In the genomic region with DNA sequence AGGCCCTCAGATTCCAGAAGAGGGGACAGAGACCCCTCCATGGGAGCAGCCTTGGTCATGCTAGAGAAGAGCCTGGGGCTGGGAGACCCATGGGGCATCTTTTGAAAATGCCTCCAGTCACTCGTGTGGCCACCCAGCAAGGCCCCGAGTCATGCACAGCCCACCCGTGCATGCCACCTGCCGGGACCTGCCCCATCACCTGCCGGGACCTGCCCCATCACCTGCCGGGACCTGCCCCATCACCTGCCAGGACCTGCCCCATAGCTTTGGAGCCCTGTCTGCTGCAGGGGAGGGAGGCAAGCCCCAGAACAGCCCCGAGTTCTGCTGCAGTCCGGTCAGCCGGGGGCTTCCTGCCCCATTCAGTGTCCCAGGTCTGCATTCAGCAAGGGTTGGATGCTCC, we compare ENCODE assay signal across 18 cellular contexts. TPM values are rescaled to one million over a fixed set of nuclear protein-coding genes. Genes with fewer than 3 reads are reported as not detected.
DNase-seq lines count a peak whose midpoint lies in the region; ATAC-seq and TF ChIP-seq lines count a peak whose summit lies in the region.
"Had no signal": no experiment of that assay in that cellular context is flagged by ENCODE, and none has a peak within 500 bp of the region (broad histone marks: within the 10 kb centered on the region; RNA-seq: fewer than 3 reads in every experiment).

No MANE protein-coding gene starts in this region.

- H3K27me3 Mint-ChIP-seq in immature natural killer cell (ENCODE audit: low read depth in 3 of 3) (peaks cover 0 to 5% (median 4%) of the 10 kb centered on the region in 3 donors), endothelial cell (ENCODE audit: unreplicated experiment) (peaks cover 7% of the 10 kb centered on the region)

- ATAC-seq in stimulated activated effector memory CD8-positive, alpha-beta T cell treated with anti-CD3 and anti-CD28 coated beads, Interleukin-12 subunit alpha, Interleukin-12 subunit beta, amount 100 ng/mL, for 72 hours, result no peak
- ATAC-seq: T-cell had no signal

- H3K4me3 Mint-ChIP-seq in immature natural killer cell (peak overlapping the region; percentile 27 to 87 (median 69)), endothelial cell (ENCODE audit: unreplicated experiment) (no peak overlapping the region)
- H3K4me3 Mint-ChIP-seq in stimulated activated effector memory CD8-positive, alpha-beta T cell treated with anti-CD3 and anti-CD28 coated beads, Interleukin-12 subunit alpha, Interleukin-12 subunit beta, amount 100 ng/mL, for 72 hours, result peak overlapping the region; percentile 87

- no peaks in the 10 kb centered on the region for H3K36me3 Mint-ChIP-seq in immature natural killer cell
- H3K36me3 Mint-ChIP-seq in stimulated activated effector memory CD8-positive, alpha-beta T cell treated with anti-CD3 and anti-CD28 coated beads, Interleukin-12 subunit alpha, Interleukin-12 subunit beta, amount 100 ng/mL, for 72 hours, result no peaks in the 10 kb centered on the region
- H3K36me3 Mint-ChIP-seq in endothelial cell (ENCODE audit: low read depth, unreplicated experiment), result no peaks in the 10 kb centered on the region
- H3K36me3 Mint-ChIP-seq: T-cell had no signal

- no peaks in the 10 kb centered on the region for H3K27me3 ChIP-seq in DOHH2 (ENCODE audit: control insufficient read depth, low read length)
- H3K27me3 ChIP-seq: Peyer's patch had no signal

- H3K4me3 ChIP-seq in DOHH2 (ENCODE audit: low read length) (peak overlapping the region; percentile 70), NB4 (ENCODE audit: low read depth, low read length) (peak overlapping the region; percentile 84)
- H3K4me3 ChIP-seq: GM12878, GM23248, Peyer's patch, SK-N-MC had no signal

- no peaks in the 10 kb centered on the region for H3K9me3 ChIP-seq in DOHH2 (ENCODE audit: control insufficient read depth, insufficient read depth, low read length)
- H3K9me3 ChIP-seq: Peyer's patch had no signal

- no peak for TF ChIP-seq CTCF in DOHH2 (IDR thresholded peaks at IDR 0.05; ENCODE audit: low read depth, low read length, poor library complexity, severe bottlenecking)
- no peak for TF ChIP-seq CTCF in NB4 (IDR thresholded peaks at IDR 0.05; ENCODE audit: low read depth, low read length)
- TF ChIP-seq CTCF in endothelial cell (IDR thresholded peaks at IDR 0.05; ENCODE audit: unreplicated experiment), result no peak

- no peaks in the 10 kb centered on the region for H3K9me3 Mint-ChIP-seq in immature natural killer cell
- H3K9me3 Mint-ChIP-seq in stimulated activated effector memory CD8-positive, alpha-beta T cell treated with anti-CD3 and anti-CD28 coated beads, Interleukin-12 subunit alpha, Interleukin-12 subunit beta, amount 100 ng/mL, for 72 hours, result no peaks in the 10 kb centered on the region
- H3K9me3 Mint-ChIP-seq in endothelial cell (ENCODE audit: unreplicated experiment), result no peaks in the 10 kb centered on the region
- H3K9me3 Mint-ChIP-seq: T-cell had no signal

- peak overlapping the region; percentile 96 for H3K27ac ChIP-seq in DOHH2 (ENCODE audit: low read depth, low read length)
- H3K27ac ChIP-seq: GM23248, SK-N-MC had no signal

- TF ChIP-seq POLR2A in NB4 (IDR thresholded peaks at IDR 0.05; ENCODE audit: extremely low read depth, insufficient read length), result no peak

- H3K27ac Mint-ChIP-seq in immature natural killer cell, result peak overlapping the region in 5 of 6 donors; percentile 30 to 92 (median 89)
- no peak overlapping the region for H3K27ac Mint-ChIP-seq in stimulated activated effector memory CD8-positive, alpha-beta T cell treated with anti-CD3 and anti-CD28 coated beads, Interleukin-12 subunit alpha, Interleukin-12 subunit beta, amount 100 ng/mL, for 72 hours
- no peak overlapping the region for H3K27ac Mint-ChIP-seq in endothelial cell (ENCODE audit: unreplicated experiment)
- H3K27ac Mint-ChIP-seq: T-cell had no signal

- H3K4me1 Mint-ChIP-seq in immature natural killer cell (peaks cover 52 to 55% of the 10 kb centered on the region in 2 donors), endothelial cell (ENCODE audit: unreplicated experiment) (peaks cover 3% of the 10 kb centered on the region)
- peaks cover 42% of the 10 kb centered on the region for H3K4me1 Mint-ChIP-seq in stimulated activated effector memory CD8-positive, alpha-beta T cell treated with anti-CD3 and anti-CD28 coated beads, Interleukin-12 subunit alpha, Interleukin-12 subunit beta, amount 100 ng/mL, for 72 hours

- H4K20me1 ChIP-seq in DOHH2 (ENCODE audit: control insufficient read depth, insufficient read depth, low read depth, low read length), result no peaks in the 10 kb centered on the region

- peaks cover 33% of the 10 kb centered on the region for H3F3A ChIP-seq in DOHH2 (ENCODE audit: control insufficient read depth, insufficient read depth)

- peak overlapping the region; percentile 90 for H3K4me2 ChIP-seq in DOHH2 (ENCODE audit: low read length)

- H3K36me3 ChIP-seq in DOHH2 (ENCODE audit: control insufficient read depth, low read length), result no peaks in the 10 kb centered on the region
- H3K36me3 ChIP-seq: Peyer's patch had no signal

- H3K4me1 ChIP-seq in DOHH2 (ENCODE audit: control insufficient read depth, low read length), result peaks cover 82% of the 10 kb centered on the region

- no peaks in the 10 kb centered on the region for H3K79me2 ChIP-seq in DOHH2 (ENCODE audit: control insufficient read depth, low read length)

- no peak for DNase-seq in NB4 (ENCODE audit: low read depth)
- DNase-seq in immature natural killer cell, result no peak
- no peak for DNase-seq in stimulated activated effector memory CD8-positive, alpha-beta T cell treated with anti-CD3 and anti-CD28 coated beads, Interleukin-12 subunit alpha, Interleukin-12 subunit beta, amount 100 ng/mL, for 72 hours (ENCODE audit: low spot score in 2 of 2)
- DNase-seq in NCI-H1092 treated with DMSO at 0.1 percent for 48 hours (lab: John Stamatoyannopoulos, UW), result no peak
- DNase-seq in NCI-H2081 (lab: John Stamatoyannopoulos, UW), result no peak
- no peak for DNase-seq in endothelial cell (ENCODE audit: low spot score)
- DNase-seq: DND-41, GDM1, GM23248, Karpas-422, NCI-H1436, NCI-H2029 treated with DMSO at 0.1 percent for 48 hours, NCI-H510A treated with DMSO at 0.1 percent for 48 hours, Peyer's patch, T-cell had no signal

- no peaks in the 10 kb centered on the region for H3K9me2 ChIP-seq in DOHH2 (replicated peaks; ENCODE audit: control insufficient read depth, low read length)

RNA-seq across cellular contexts. Expression of gene SLCO4A1, which starts 37.5 kb away (rescaled TPM):
- polyA plus RNA-seq in immature natural killer cell, result under 1 TPM in 2 of 3 donors, not detected in 1; 0.34 to 0.40 TPM
- total RNA-seq in endothelial cell (ENCODE audit: unreplicated experiment), result 1.4 TPM

Comparison
In these comparisons a context has a peak if more than half of its experiments do, and no peak if none do; other contexts are left out.
1. H3K27ac Mint-ChIP-seq: peak in immature natural killer cell (5 of 6); none in stimulated activated effector memory CD8-positive, alpha-beta T cell treated with anti-CD3 and anti-CD28 coated beads, Interleukin-12 subunit alpha, Interleukin-12 subunit beta, amount 100 ng/mL, for 72 hours (single experiment) and endothelial cell (single experiment).